In the genomic region with DNA sequence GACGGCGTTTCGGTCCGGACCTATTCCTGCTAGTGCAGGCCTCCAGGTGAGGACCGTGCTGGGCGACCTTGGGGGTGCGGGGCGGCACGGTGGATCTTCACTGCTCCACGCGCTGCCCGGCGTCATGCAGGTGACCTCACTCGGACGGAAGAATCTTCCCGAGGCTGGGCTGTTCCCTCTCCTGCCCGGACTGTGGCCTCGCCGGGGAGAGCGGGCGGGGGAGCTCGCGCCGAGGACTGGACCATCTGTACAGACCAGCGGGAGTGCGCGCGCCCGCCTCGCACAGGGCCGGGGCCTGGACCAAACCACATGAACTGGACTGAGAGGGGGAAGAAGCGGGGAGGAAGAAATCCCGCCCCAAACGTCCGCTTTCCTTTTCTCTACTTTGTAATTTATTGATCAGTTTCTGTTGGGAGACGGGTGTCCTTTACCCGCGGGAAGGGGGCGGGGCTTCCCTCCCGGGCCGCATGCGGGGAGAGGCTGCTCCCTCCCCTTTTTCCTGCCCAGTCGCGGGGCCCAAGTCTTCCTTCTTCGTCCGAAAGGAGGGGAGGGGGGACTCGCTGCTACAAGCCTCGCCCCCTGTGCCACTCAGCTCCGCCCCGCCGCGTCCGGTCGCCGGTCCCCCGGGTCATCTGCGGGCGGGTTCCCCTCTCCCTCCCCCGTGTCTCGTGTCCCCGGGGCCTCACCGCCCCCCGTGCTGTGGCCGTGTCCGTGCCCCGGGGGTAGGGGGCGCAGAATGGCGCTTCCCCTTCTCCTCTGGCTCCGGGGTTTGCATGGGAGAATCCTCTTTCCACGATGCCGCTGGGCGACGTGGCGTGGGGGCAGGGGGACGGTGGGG, we compare ENCODE assay signal across 1 cellular context.
A peak's percentile ranks its signal among the peaks of the same experiment; 100 is the strongest.
TF ChIP-seq lines count a peak whose summit lies in the region.

No MANE protein-coding gene starts in this region.

TF ChIP-seq in HepG2, 621 proteins besides CTCF, POLR2A, EP300 and RAD21 (continued from another document and continues in another):
- TF ChIP-seq, protein P1, sequence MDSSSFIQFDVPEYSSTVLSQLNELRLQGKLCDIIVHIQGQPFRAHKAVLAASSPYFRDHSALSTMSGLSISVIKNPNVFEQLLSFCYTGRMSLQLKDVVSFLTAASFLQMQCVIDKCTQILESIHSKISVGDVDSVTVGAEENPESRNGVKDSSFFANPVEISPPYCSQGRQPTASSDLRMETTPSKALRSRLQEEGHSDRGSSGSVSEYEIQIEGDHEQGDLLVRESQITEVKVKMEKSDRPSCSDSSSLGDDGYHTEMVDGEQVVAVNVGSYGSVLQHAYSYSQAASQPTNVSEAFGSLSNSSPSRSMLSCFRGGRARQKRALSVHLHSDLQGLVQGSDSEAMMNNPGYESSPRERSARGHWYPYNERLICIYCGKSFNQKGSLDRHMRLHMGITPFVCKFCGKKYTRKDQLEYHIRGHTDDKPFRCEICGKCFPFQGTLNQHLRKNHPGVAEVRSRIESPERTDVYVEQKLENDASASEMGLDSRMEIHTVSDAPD (CRISPR knock-in tag; IDR thresholded peaks at IDR 0.05), result no peak
- TF ChIP-seq, protein P2, sequence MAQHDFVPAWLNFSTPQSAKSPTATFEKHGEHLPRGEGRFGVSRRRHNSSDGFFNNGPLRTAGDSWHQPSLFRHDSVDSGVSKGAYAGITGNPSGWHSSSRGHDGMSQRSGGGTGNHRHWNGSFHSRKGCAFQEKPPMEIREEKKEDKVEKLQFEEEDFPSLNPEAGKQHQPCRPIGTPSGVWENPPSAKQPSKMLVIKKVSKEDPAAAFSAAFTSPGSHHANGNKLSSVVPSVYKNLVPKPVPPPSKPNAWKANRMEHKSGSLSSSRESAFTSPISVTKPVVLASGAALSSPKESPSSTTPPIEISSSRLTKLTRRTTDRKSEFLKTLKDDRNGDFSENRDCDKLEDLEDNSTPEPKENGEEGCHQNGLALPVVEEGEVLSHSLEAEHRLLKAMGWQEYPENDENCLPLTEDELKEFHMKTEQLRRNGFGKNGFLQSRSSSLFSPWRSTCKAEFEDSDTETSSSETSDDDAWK (CRISPR knock-in tag; IDR thresholded peaks at IDR 0.05), result no peak
- TF ChIP-seq, protein P3, sequence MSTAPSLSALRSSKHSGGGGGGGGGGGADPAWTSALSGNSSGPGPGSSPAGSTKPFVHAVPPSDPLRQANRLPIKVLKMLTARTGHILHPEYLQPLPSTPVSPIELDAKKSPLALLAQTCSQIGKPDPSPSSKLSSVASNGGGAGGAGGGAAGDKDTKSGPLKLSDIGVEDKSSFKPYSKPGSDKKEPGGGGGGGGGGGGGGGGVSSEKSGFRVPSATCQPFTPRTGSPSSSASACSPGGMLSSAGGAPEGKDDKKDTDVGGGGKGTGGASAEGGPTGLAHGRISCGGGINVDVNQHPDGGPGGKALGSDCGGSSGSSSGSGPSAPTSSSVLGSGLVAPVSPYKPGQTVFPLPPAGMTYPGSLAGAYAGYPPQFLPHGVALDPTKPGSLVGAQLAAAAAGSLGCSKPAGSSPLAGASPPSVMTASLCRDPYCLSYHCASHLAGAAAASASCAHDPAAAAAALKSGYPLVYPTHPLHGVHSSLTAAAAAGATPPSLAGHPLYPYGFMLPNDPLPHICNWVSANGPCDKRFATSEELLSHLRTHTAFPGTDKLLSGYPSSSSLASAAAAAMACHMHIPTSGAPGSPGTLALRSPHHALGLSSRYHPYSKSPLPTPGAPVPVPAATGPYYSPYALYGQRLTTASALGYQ (CRISPR knock-in tag; IDR thresholded peaks at IDR 0.05), result no peak
- TF ChIP-seq ZSCAN30 (CRISPR knock-in tag; IDR thresholded peaks at IDR 0.05), result no peak
- no peak for TF ChIP-seq TEAD3 (CRISPR knock-in tag; optimal IDR thresholded peaks at IDR 0.05; ENCODE audit: borderline replicate concordance)
- TF ChIP-seq TOPORS (CRISPR knock-in tag; IDR thresholded peaks at IDR 0.05), result 0 out of 2 replicates have a peak, but pooled peaks have one; percentile 29
- no peak for TF ChIP-seq ZNF563 (CRISPR knock-in tag; IDR thresholded peaks at IDR 0.05)
- TF ChIP-seq NFKBIZ (CRISPR knock-in tag; IDR thresholded peaks at IDR 0.05), result no peak
- no peak for TF ChIP-seq ZNF562 (CRISPR knock-in tag; IDR thresholded peaks at IDR 0.05; ENCODE audit: borderline replicate concordance)
- no peak for TF ChIP-seq ZNF3 (CRISPR knock-in tag; IDR thresholded peaks at IDR 0.05)
- TF ChIP-seq CC2D1A (CRISPR knock-in tag; IDR thresholded peaks at IDR 0.05), result no peak
- TF ChIP-seq SRSF9 (IDR thresholded peaks at IDR 0.05; ENCODE audit: borderline replicate concordance, insufficient read depth, low read depth, low read length, poor library complexity, severe bottlenecking), result no peak
- TF ChIP-seq ZNF251 (CRISPR knock-in tag; IDR thresholded peaks at IDR 0.05), result 0 out of 2 replicates have a peak, but pooled peaks have one; percentile 92
- no peak for TF ChIP-seq MAF1 (CRISPR knock-in tag; IDR thresholded peaks at IDR 0.05; ENCODE audit: borderline replicate concordance)
- TF ChIP-seq, protein P4, sequence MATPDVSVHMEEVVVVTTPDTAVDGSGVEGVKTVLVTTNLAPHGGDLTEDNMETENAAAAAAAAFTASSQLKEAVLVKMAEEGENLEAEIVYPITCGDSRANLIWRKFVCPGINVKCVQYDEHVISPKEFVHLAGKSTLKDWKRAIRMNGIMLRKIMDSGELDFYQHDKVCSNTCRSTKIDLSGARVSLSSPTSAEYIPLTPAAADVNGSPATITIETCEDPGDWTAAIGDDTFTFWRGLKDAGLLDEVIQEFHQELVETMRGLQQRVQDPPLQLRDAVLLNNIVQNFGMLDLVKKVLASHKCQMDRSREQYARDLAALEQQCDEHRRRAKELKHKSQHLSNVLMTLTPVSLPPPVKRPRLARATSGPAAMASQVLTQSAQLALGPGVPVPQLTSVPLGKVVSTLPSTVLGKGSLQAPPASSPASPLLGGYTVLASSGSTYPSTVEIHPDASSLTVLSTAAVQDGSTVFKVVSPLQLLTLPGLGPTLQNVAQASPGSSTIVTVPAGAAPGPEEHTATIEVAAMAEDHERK (CRISPR knock-in tag; IDR thresholded peaks at IDR 0.05; ENCODE audit: low read depth), result no peak
- peak; percentile 44; the same call in 1 of the 2 replicates for TF ChIP-seq ZNF768 (CRISPR knock-in tag; IDR thresholded peaks at IDR 0.05)
- TF ChIP-seq, protein P5, sequence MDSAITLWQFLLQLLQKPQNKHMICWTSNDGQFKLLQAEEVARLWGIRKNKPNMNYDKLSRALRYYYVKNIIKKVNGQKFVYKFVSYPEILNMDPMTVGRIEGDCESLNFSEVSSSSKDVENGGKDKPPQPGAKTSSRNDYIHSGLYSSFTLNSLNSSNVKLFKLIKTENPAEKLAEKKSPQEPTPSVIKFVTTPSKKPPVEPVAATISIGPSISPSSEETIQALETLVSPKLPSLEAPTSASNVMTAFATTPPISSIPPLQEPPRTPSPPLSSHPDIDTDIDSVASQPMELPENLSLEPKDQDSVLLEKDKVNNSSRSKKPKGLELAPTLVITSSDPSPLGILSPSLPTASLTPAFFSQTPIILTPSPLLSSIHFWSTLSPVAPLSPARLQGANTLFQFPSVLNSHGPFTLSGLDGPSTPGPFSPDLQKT (CRISPR knock-in tag; IDR thresholded peaks at IDR 0.05; ENCODE audit: borderline replicate concordance), result no peak
- no peak for TF ChIP-seq ZNF883 (CRISPR knock-in tag; IDR thresholded peaks at IDR 0.05; ENCODE audit: not compliant biosample characterization)
- TF ChIP-seq ZNF20 (CRISPR knock-in tag; IDR thresholded peaks at IDR 0.05), result no peak
- TF ChIP-seq ZNF605 (CRISPR knock-in tag; IDR thresholded peaks at IDR 0.05), result peak; percentile 50; the same call in 1 of the 2 replicates
- TF ChIP-seq MATR3 (CRISPR knock-in tag; IDR thresholded peaks at IDR 0.05), result no peak
- TF ChIP-seq, protein P6, sequence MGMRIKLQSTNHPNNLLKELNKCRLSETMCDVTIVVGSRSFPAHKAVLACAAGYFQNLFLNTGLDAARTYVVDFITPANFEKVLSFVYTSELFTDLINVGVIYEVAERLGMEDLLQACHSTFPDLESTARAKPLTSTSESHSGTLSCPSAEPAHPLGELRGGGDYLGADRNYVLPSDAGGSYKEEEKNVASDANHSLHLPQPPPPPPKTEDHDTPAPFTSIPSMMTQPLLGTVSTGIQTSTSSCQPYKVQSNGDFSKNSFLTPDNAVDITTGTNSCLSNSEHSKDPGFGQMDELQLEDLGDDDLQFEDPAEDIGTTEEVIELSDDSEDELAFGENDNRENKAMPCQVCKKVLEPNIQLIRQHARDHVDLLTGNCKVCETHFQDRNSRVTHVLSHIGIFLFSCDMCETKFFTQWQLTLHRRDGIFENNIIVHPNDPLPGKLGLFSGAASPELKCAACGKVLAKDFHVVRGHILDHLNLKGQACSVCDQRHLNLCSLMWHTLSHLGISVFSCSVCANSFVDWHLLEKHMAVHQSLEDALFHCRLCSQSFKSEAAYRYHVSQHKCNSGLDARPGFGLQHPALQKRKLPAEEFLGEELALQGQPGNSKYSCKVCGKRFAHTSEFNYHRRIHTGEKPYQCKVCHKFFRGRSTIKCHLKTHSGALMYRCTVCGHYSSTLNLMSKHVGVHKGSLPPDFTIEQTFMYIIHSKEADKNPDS (CRISPR knock-in tag; IDR thresholded peaks at IDR 0.05), result no peak
- TF ChIP-seq KDM2A (CRISPR knock-in tag; IDR thresholded peaks at IDR 0.05; ENCODE audit: borderline replicate concordance, low read depth), result peak; percentile 80
- TF ChIP-seq, protein P7, sequence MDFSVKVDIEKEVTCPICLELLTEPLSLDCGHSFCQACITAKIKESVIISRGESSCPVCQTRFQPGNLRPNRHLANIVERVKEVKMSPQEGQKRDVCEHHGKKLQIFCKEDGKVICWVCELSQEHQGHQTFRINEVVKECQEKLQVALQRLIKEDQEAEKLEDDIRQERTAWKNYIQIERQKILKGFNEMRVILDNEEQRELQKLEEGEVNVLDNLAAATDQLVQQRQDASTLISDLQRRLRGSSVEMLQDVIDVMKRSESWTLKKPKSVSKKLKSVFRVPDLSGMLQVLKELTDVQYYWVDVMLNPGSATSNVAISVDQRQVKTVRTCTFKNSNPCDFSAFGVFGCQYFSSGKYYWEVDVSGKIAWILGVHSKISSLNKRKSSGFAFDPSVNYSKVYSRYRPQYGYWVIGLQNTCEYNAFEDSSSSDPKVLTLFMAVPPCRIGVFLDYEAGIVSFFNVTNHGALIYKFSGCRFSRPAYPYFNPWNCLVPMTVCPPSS (IDR thresholded peaks at IDR 0.05), result no peak
- TF ChIP-seq, protein P8, sequence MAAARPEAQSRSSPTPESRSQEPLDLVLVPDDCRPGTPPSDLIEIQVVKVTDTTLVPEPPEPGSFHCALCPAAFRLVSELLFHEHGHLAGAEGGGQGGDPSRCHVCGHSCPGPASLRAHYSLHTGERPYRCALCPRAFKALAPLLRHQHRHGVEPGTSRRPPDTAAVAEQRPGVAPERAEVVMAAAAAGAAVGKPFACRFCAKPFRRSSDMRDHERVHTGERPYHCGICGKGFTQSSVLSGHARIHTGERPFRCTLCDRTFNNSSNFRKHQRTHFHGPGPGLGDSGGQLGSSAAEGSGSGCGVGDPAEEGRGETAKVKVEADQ (CRISPR knock-in tag; IDR thresholded peaks at IDR 0.05; ENCODE audit: borderline replicate concordance), result no peak
- TF ChIP-seq NR3C1 (CRISPR knock-in tag; IDR thresholded peaks at IDR 0.05), result no peak
- TF ChIP-seq TCF7L2 (IDR thresholded peaks at IDR 0.05; ENCODE audit: low read depth, low read length), result no peak
- TF ChIP-seq ZNF343 (CRISPR knock-in tag; IDR thresholded peaks at IDR 0.05), result 0 out of 2 replicates have a peak, but pooled peaks have one; percentile 38
- TF ChIP-seq, protein P9, sequence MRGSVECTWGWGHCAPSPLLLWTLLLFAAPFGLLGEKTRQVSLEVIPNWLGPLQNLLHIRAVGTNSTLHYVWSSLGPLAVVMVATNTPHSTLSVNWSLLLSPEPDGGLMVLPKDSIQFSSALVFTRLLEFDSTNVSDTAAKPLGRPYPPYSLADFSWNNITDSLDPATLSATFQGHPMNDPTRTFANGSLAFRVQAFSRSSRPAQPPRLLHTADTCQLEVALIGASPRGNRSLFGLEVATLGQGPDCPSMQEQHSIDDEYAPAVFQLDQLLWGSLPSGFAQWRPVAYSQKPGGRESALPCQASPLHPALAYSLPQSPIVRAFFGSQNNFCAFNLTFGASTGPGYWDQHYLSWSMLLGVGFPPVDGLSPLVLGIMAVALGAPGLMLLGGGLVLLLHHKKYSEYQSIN (CRISPR knock-in tag; IDR thresholded peaks at IDR 0.05; ENCODE audit: borderline replicate concordance), result no peak
- TF ChIP-seq ZNF431 (CRISPR knock-in tag; IDR thresholded peaks at IDR 0.05; ENCODE audit: borderline replicate concordance, low read depth), result no peak; the same call in 1 of the 2 replicates
- 0 out of 2 replicates have a peak, but pooled peaks have one; percentile 37 for TF ChIP-seq ARNTL (CRISPR knock-in tag; IDR thresholded peaks at IDR 0.05)
- TF ChIP-seq, protein P10, sequence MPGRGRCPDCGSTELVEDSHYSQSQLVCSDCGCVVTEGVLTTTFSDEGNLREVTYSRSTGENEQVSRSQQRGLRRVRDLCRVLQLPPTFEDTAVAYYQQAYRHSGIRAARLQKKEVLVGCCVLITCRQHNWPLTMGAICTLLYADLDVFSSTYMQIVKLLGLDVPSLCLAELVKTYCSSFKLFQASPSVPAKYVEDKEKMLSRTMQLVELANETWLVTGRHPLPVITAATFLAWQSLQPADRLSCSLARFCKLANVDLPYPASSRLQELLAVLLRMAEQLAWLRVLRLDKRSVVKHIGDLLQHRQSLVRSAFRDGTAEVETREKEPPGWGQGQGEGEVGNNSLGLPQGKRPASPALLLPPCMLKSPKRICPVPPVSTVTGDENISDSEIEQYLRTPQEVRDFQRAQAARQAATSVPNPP (CRISPR knock-in tag; IDR thresholded peaks at IDR 0.05), result no peak
- TF ChIP-seq ZNF446 (CRISPR knock-in tag; IDR thresholded peaks at IDR 0.05), result no peak
- TF ChIP-seq JDP2 (CRISPR knock-in tag; IDR thresholded peaks at IDR 0.05; ENCODE audit: borderline replicate concordance), result no peak
- no peak for TF ChIP-seq SMARCC2 (IDR thresholded peaks at IDR 0.05)
- TF ChIP-seq ZNF589 (CRISPR knock-in tag; conservative IDR thresholded peaks at IDR 0.05), result peak; percentile 83
- no peak for TF ChIP-seq KAT2B (IDR thresholded peaks at IDR 0.05; ENCODE audit: borderline replicate concordance, low read depth, low read length)
- 0 out of 2 replicates have a peak, but pooled peaks have one; percentile 24 for TF ChIP-seq SIN3A (IDR thresholded peaks at IDR 0.05; ENCODE audit: borderline replicate concordance, low read depth, low read length)
- no peak for TF ChIP-seq ZNF615 (CRISPR knock-in tag; IDR thresholded peaks at IDR 0.05; ENCODE audit: borderline replicate concordance)
- TF ChIP-seq IRX3 (CRISPR knock-in tag; IDR thresholded peaks at IDR 0.05; ENCODE audit: borderline replicate concordance, low read depth), result no peak
- no peak for TF ChIP-seq ATAD3A (CRISPR knock-in tag; IDR thresholded peaks at IDR 0.05)
- TF ChIP-seq HHEX (CRISPR knock-in tag; IDR thresholded peaks at IDR 0.05), result no peak
- TF ChIP-seq, protein P11, sequence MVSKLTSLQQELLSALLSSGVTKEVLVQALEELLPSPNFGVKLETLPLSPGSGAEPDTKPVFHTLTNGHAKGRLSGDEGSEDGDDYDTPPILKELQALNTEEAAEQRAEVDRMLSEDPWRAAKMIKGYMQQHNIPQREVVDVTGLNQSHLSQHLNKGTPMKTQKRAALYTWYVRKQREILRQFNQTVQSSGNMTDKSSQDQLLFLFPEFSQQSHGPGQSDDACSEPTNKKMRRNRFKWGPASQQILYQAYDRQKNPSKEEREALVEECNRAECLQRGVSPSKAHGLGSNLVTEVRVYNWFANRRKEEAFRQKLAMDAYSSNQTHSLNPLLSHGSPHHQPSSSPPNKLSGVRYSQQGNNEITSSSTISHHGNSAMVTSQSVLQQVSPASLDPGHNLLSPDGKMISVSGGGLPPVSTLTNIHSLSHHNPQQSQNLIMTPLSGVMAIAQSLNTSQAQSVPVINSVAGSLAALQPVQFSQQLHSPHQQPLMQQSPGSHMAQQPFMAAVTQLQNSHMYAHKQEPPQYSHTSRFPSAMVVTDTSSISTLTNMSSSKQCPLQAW (CRISPR knock-in tag; IDR thresholded peaks at IDR 0.05), result peak; percentile 71; the same call in 1 of the 2 replicates
- no peak for TF ChIP-seq ZKSCAN5 (CRISPR knock-in tag; IDR thresholded peaks at IDR 0.05)
- TF ChIP-seq TBX3 (IDR thresholded peaks at IDR 0.05; ENCODE audit: borderline replicate concordance), result no peak
- no peak for TF ChIP-seq ZNF780A (CRISPR knock-in tag; IDR thresholded peaks at IDR 0.05)
- peak; percentile 60; the same call in 1 of the 2 replicates for TF ChIP-seq ZNF564 (CRISPR knock-in tag; IDR thresholded peaks at IDR 0.05)
